8 cellular contexts compared by ENCODE assay signal in the genomic region with DNA sequence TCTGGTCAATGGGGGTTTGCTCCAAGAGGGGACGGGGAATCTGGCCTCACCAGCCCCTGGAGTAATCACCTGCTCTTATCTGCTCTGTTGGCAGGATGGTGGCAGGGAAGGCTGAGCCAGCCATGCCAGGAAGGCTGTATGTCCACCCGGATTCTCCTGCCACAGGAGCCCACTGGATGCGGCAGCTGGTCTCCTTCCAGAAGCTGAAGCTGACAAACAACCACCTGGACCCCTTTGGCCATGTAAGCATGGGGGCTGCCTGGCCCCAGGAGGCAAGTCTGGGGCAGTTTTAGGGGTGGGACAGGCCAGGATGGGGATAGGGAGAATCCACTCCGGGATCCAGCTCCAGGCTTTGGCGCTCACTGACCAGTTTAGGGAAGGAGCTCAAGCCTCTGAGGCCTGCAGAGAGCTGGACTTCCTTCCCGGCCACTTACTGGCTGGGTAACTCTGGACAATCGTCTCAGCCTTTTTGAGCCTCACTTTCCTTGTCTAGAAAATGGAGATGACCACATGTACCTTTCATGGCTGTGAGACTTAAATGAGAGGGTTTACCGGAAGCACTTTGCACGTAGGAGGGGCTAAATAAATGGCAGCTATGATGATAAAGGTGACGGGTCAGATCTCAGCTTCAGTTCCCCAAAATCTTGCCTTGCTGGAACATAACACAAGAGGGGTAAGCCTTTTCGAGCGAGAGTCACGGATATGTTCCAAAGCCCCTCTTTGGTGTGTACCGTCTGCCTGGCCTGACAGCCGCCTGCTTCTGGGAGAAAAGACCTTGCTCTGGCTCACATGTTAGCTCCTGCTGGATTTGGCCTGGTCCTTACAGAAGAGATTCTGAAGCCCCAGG. TPM values are rescaled to one million over a fixed set of nuclear protein-coding genes. Genes with fewer than 3 reads are reported as not detected.
DNase-seq lines count a peak whose midpoint lies in the region; ATAC-seq and TF ChIP-seq lines count a peak whose summit lies in the region.

No MANE protein-coding gene starts in this region.

- CTCF ChIA-PET in CD8-positive, alpha-beta T cell (lab: Charles Lee) = interaction anchor here (0.6 kb wide), 1 partner anchor 81 kb away, joined by 3 read pairs; no protein-coding TSS in a partner anchor

- H3K27me3 ChIP-seq in CD8-positive, alpha-beta T cell (ENCODE audit: insufficient read depth, low read length) = no peaks in the 10 kb centered on the region

- peak; percentile 44 for DNase-seq in CD14-positive monocyte (ENCODE audit: low spot score)
- DNase-seq in LNCaP clone FGC (ENCODE audit: low read depth) = peak; percentile 22
- DNase-seq in astrocyte of the spinal cord (ENCODE audit: low read depth, low spot score) = peak; percentile 37
- no peak for DNase-seq in left lobe of liver (ENCODE audit: low spot score)
- no peak for DNase-seq in type B pancreatic cell (ENCODE audit: extremely low spot score, unreplicated experiment)
- no peak for DNase-seq in T-helper 1 cell
- no peak for DNase-seq in CD8-positive, alpha-beta T cell
- DNase-seq in activated CD4-positive, alpha-beta T cell treated with anti-CD3 and anti-CD28 coated beads, Interleukin-2, amount 50 U/mL, for 1 hour = no peak

- intact Hi-C loops in CD14-positive monocyte (cut with micrococcal nuclease) = no loop called here
- intact Hi-C loops in CD8-positive, alpha-beta T cell (cut with DNase I, micrococcal nuclease) = no loop called here

- H3K27ac ChIP-seq in CD8-positive, alpha-beta T cell (ENCODE audit: low read depth, low read length) = no peak overlapping the region

- peak; percentile 51 for ATAC-seq in left lobe of liver
- ATAC-seq in CD8-positive, alpha-beta T cell = no peak

- H3K36me3 Mint-ChIP-seq in CD14-positive monocyte = peaks cover 0 to under 1% of the 10 kb centered on the region in 2 donors
- H3K36me3 Mint-ChIP-seq in type B pancreatic cell = peaks cover 2% of the 10 kb centered on the region
- no peaks in the 10 kb centered on the region for H3K36me3 Mint-ChIP-seq in CD8-positive, alpha-beta T cell

- POLR2A ChIA-PET in CD8-positive, alpha-beta T cell (lab: Charles Lee) = no interaction called here

- H3K4me1 Mint-ChIP-seq in CD14-positive monocyte (peaks cover 14% of the 10 kb centered on the region), type B pancreatic cell (ENCODE audit: unreplicated experiment) (peaks cover 15% of the 10 kb centered on the region)
- H3K4me1 Mint-ChIP-seq in CD8-positive, alpha-beta T cell (ENCODE audit: low read depth) = peaks cover 3% of the 10 kb centered on the region

- H3K9me3 Mint-ChIP-seq in CD14-positive monocyte (no peaks in the 10 kb centered on the region), type B pancreatic cell (no peaks in the 10 kb centered on the region)
- no peaks in the 10 kb centered on the region for H3K9me3 Mint-ChIP-seq in CD8-positive, alpha-beta T cell

- no peaks in the 10 kb centered on the region for H3K9me3 ChIP-seq in CD8-positive, alpha-beta T cell (ENCODE audit: low read length)

- no peak overlapping the region for H3K4me3 ChIP-seq in LNCaP clone FGC (ENCODE audit: low read depth, low read length)
- no peak overlapping the region for H3K4me3 ChIP-seq in astrocyte of the spinal cord (ENCODE audit: low read depth, low read length)
- no peak overlapping the region for H3K4me3 ChIP-seq in CD8-positive, alpha-beta T cell (ENCODE audit: low read depth, low read length)

- peak overlapping the region; percentile 54 to 90 for H3K4me3 Mint-ChIP-seq in CD14-positive monocyte
- no peak overlapping the region for H3K4me3 Mint-ChIP-seq in type B pancreatic cell
- no peak overlapping the region for H3K4me3 Mint-ChIP-seq in CD8-positive, alpha-beta T cell

- no peaks in the 10 kb centered on the region for H3K4me1 ChIP-seq in CD8-positive, alpha-beta T cell (ENCODE audit: insufficient read depth, low read length)

- TF ChIP-seq CTCF in CD14-positive monocyte (IDR thresholded peaks at IDR 0.05) (no peak), LNCaP clone FGC (IDR thresholded peaks at IDR 0.05; ENCODE audit: control insufficient read depth, extremely low read depth, insufficient read depth) (no peak), astrocyte of the spinal cord (IDR thresholded peaks at IDR 0.05; ENCODE audit: low read depth, low read length) (no peak), type B pancreatic cell (conservative IDR thresholded peaks at IDR 0.05) (no peak)
- TF ChIP-seq CTCF in CD8-positive, alpha-beta T cell (IDR thresholded peaks at IDR 0.05) = no peak

- in situ Hi-C loops in astrocyte of the spinal cord (cut with HindIII; ENCODE audit: low sequenced_read_pairs) = no loop called here

- H3K27me3 Mint-ChIP-seq in CD14-positive monocyte (ENCODE audit: low read depth in 3 of 3) (peaks cover 19 to 38% (median 22%) of the 10 kb centered on the region in 3 donors), type B pancreatic cell (peaks cover 54% of the 10 kb centered on the region)
- peaks cover 25% of the 10 kb centered on the region for H3K27me3 Mint-ChIP-seq in CD8-positive, alpha-beta T cell (ENCODE audit: low read depth)

- H3K36me3 ChIP-seq in CD8-positive, alpha-beta T cell (ENCODE audit: insufficient read depth, low read length) = no peaks in the 10 kb centered on the region

- H3K27ac Mint-ChIP-seq in CD14-positive monocyte (peak overlapping the region in 2 of 7 donors; percentile 25 to 68), type B pancreatic cell (no peak overlapping the region)
- H3K27ac Mint-ChIP-seq in CD8-positive, alpha-beta T cell = no peak overlapping the region

RNA-seq across cellular contexts. Expression of gene TBX4, which starts 15.4 kb away (rescaled TPM):
- polyA plus RNA-seq in CD14-positive monocyte = not detected
- total RNA-seq in left lobe of liver = not detected
- total RNA-seq in type B pancreatic cell (ENCODE audit: low replicate concordance) = 0.45 and 1.8 TPM in 2 replicates
- total RNA-seq in CD8-positive, alpha-beta T cell = not detected

Comparison
In these comparisons a context has a peak if more than half of its experiments do, and no peak if none do; other contexts are left out.
1. DNase-seq: peak in CD14-positive monocyte (single experiment), LNCaP clone FGC (single experiment) and astrocyte of the spinal cord (single experiment); none in left lobe of liver (single experiment), type B pancreatic cell (single experiment), T-helper 1 cell (0 of 5), CD8-positive, alpha-beta T cell (0 of 7) and activated CD4-positive, alpha-beta T cell treated with anti-CD3 and anti-CD28 coated beads, Interleukin-2, amount 50 U/mL, for 1 hour (single experiment).
2. H3K4me3 Mint-ChIP-seq: peak in CD14-positive monocyte (2 of 2); none in type B pancreatic cell (single experiment) and CD8-positive, alpha-beta T cell (single experiment).